In the genomic region with DNA sequence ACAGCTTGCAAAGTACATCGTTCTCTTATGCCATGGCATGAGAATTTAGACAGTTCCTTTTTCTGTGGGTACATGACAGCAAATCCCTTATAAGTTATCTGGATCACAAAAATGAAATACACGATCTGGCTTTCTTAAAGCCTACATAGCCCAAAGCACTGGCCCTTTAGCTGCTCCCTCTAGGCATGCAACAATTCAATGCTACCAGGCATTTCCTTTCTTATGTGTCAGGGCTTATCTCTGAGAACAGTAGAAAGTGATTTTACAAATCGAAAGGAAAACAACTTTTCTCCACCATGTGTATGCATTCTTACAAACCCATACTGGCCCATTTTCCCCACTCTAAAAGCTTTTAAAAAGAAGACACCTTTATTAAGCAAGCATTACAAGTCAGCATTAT, we compare ENCODE assay signal across 25 cellular contexts.
"Had no signal": no experiment of that assay in that cellular context is flagged by ENCODE, and none has a peak within 500 bp of the region (broad histone marks: within the 10 kb centered on the region; RNA-seq: fewer than 3 reads in every experiment).

No MANE protein-coding gene starts in this region.

- H3K4me1 Mint-ChIP-seq: memory B cell; stimulated activated effector memory CD8-positive, alpha-beta T cell treated with anti-CD3 and anti-CD28 coated beads, Interleukin-12 subunit alpha, Interleukin-12 subunit beta, amount 100 ng/mL, for 72 hours had no signal

- H3K4me1 ChIP-seq: gastroesophageal sphincter, left ventricle myocardium inferior, lower lobe of right lung, suprapubic skin, thyroid gland had no signal

- FAIRE-seq: kidney, pancreas, small intestine had no signal

- H2AFZ ChIP-seq: hepatocyte had no signal

- H3K4me3 ChIP-seq: dorsolateral prefrontal cortex, gastroesophageal sphincter, hepatocyte, left ventricle myocardium inferior, lower lobe of right lung, pancreas, suprapubic skin, thyroid gland had no signal

- DNase-seq: cortex of kidney; dorsolateral prefrontal cortex; effector CD8-positive, alpha-beta T cell; kidney; left cardiac atrium; left ventricle myocardium inferior; lower lobe of right lung; midbrain; occipital lobe; pancreas; right cardiac atrium; small intestine; stimulated activated CD4-positive, alpha-beta T cell treated with anti-CD3 and anti-CD28 coated beads, Interleukin-12 subunit alpha, Interleukin-12 subunit beta, amount 100 ng/mL, for 4 hours; stimulated activated CD4-positive, alpha-beta T cell treated with anti-CD3 and anti-CD28 coated beads, Interleukin-2, amount 100 ng/mL, for 48 hours; stimulated activated naive CD8-positive, alpha-beta T cell treated with anti-CD3 and anti-CD28 coated beads, Interleukin-15, Interleukin-2, amounts not matched to agents 100 U/mL and 50 U/mL, for 24 hours; thyroid gland had no signal

- H3K9me3 ChIP-seq: gastroesophageal sphincter, left ventricle myocardium inferior, lower lobe of right lung, pancreas, suprapubic skin, thyroid gland had no signal

- ATAC-seq: esophagus mucosa; gastroesophageal sphincter; left cardiac atrium; lower lobe of right lung; natural killer cell treated with Interleukin-12 subunit alpha and Interleukin-12 subunit beta and Interleukin-15 and Interleukin-18, amount 100 ng/mL, for 72 hours; pancreas; right cardiac atrium; stimulated activated effector memory CD8-positive, alpha-beta T cell treated with anti-CD3 and anti-CD28 coated beads, Interleukin-12 subunit alpha, Interleukin-12 subunit beta, amount 100 ng/mL, for 72 hours; stimulated activated naive CD8-positive, alpha-beta T cell treated with anti-CD3 and anti-CD28 coated beads, Interleukin-15, Interleukin-2, amounts not matched to agents 100 U/mL and 50 U/mL, for 24 hours had no signal

- H3K9me3 Mint-ChIP-seq: memory B cell had no signal

- H3K27me3 ChIP-seq: dorsolateral prefrontal cortex, gastroesophageal sphincter, hepatocyte, pancreas, suprapubic skin, thyroid gland had no signal

- H3K27ac ChIP-seq: dorsolateral prefrontal cortex, gastroesophageal sphincter, hepatocyte, left ventricle myocardium inferior, lower lobe of right lung, pancreas, suprapubic skin, thyroid gland had no signal

- H3K27ac Mint-ChIP-seq: memory B cell; natural killer cell treated with Interleukin-12 subunit alpha and Interleukin-12 subunit beta and Interleukin-15 and Interleukin-18, amount 100 ng/mL, for 72 hours; stimulated activated effector memory CD8-positive, alpha-beta T cell treated with anti-CD3 and anti-CD28 coated beads, Interleukin-12 subunit alpha, Interleukin-12 subunit beta, amount 100 ng/mL, for 72 hours; type B pancreatic cell had no signal

- H3K4me2 ChIP-seq: hepatocyte had no signal

- H3K79me2 ChIP-seq: hepatocyte had no signal

- H3K36me3 Mint-ChIP-seq: memory B cell; stimulated activated effector memory CD8-positive, alpha-beta T cell treated with anti-CD3 and anti-CD28 coated beads, Interleukin-12 subunit alpha, Interleukin-12 subunit beta, amount 100 ng/mL, for 72 hours; type B pancreatic cell had no signal

- H3K27me3 Mint-ChIP-seq: natural killer cell treated with Interleukin-12 subunit alpha and Interleukin-12 subunit beta and Interleukin-15 and Interleukin-18, amount 100 ng/mL, for 72 hours; progenitor cell of endocrine pancreas had no signal

- H3K4me3 Mint-ChIP-seq: memory B cell; natural killer cell treated with Interleukin-12 subunit alpha and Interleukin-12 subunit beta and Interleukin-15 and Interleukin-18, amount 100 ng/mL, for 72 hours; stimulated activated effector memory CD8-positive, alpha-beta T cell treated with anti-CD3 and anti-CD28 coated beads, Interleukin-12 subunit alpha, Interleukin-12 subunit beta, amount 100 ng/mL, for 72 hours; type B pancreatic cell had no signal

- H3K36me3 ChIP-seq: gastroesophageal sphincter, left ventricle myocardium inferior, lower lobe of right lung, pancreas, suprapubic skin, thyroid gland had no signal
